In genomic region chr22:50309601-50309991, GRCh38 we compare ENCODE assay signal across 9 cellular contexts. TPM values are rescaled to one million over a fixed set of nuclear protein-coding genes. Genes with fewer than 3 reads are reported as not detected.
DNase-seq lines count a peak whose midpoint lies in the region; ATAC-seq and TF ChIP-seq lines count a peak whose summit lies in the region.
"Had no signal": no experiment of that assay in that cellular context is flagged by ENCODE, and none has a peak within 500 bp of the region (broad histone marks: within the 10 kb centered on the region; RNA-seq: fewer than 3 reads in every experiment).

No MANE protein-coding gene starts in this region.

- H3K4me3 ChIP-seq in BLaER1 treated with 17β-estradiol and CSF1 and Interleukin-3, amounts not matched to agents 10 nM and 100 nM, result peak overlapping the region in 8 of 10 experiments; percentile 33 to 66 (median 50); a peak in 11 of 20 replicates
- H3K4me3 ChIP-seq in coronary artery, result no peak overlapping the region
- H3K4me3 ChIP-seq in ovary, result no peak overlapping the region
- H3K4me3 ChIP-seq: MG63 had no signal

- peak overlapping the region; percentile 64 to 80 (median 75); a peak in 20 of 22 replicates for H3K9ac ChIP-seq in BLaER1 treated with 17β-estradiol and CSF1 and Interleukin-3, amounts not matched to agents 10 nM and 100 nM

- no peaks in the 10 kb centered on the region for H3K36me3 ChIP-seq in BLaER1 treated with 17β-estradiol and CSF1 and Interleukin-3, amounts not matched to agents 10 nM and 100 nM
- no peaks in the 10 kb centered on the region for H3K36me3 ChIP-seq in ovary

- intact Hi-C loops in ovary (cut with DNase I), result no loop called here
- intact Hi-C loops in activated CD8-positive, alpha-beta T cell treated with anti-CD3 and anti-CD28 coated beads for 36 hours (cut with micrococcal nuclease), result no loop called here

- H3K4me2 ChIP-seq in BLaER1 treated with 17β-estradiol and CSF1 and Interleukin-3, amounts not matched to agents 10 nM and 100 nM, result peak overlapping the region; percentile 88 to 100 (median 98)

- TF ChIP-seq CTCF in coronary artery (IDR thresholded peaks at IDR 0.05) (no peak), ovary (IDR thresholded peaks at IDR 0.05) (no peak), GM13976 (IDR thresholded peaks at IDR 0.05; ENCODE audit: borderline replicate concordance, control extremely low read depth, extremely low read depth, insufficient read depth, missing control alignments) (no peak)
- TF ChIP-seq CTCF in activated CD8-positive, alpha-beta T cell treated with anti-CD3 and anti-CD28 coated beads for 36 hours (IDR thresholded peaks at IDR 0.05), result no peak

- peaks cover 0 to 51% (median 24%) of the 10 kb centered on the region in 11 experiments; a peak in 18 of 22 replicates for H4K20me1 ChIP-seq in BLaER1 treated with 17β-estradiol and CSF1 and Interleukin-3, amounts not matched to agents 10 nM and 100 nM

- peaks cover 0 to 15% (median 0%) of the 10 kb centered on the region in 11 experiments; a peak in 4 of 22 replicates for H3K27me3 ChIP-seq in BLaER1 treated with 17β-estradiol and CSF1 and Interleukin-3, amounts not matched to agents 10 nM and 100 nM
- no peaks in the 10 kb centered on the region for H3K27me3 ChIP-seq in ovary
- H3K27me3 ChIP-seq: MG63 had no signal

- DNase-seq in coronary artery (ENCODE audit: low spot score), result no peak
- DNase-seq in ovary, result peak in 1 of 5 donors; percentile 34
- DNase-seq in activated CD8-positive, alpha-beta T cell treated with anti-CD3 and anti-CD28 coated beads for 36 hours, result no peak
- no peak for DNase-seq in GM13976 (ENCODE audit: low spot score)
- DNase-seq: activated naive CD4-positive, alpha-beta T cell treated with anti-CD3 and anti-CD28 coated beads, Interleukin-2, amount 10 ng/mL, durations not matched to agents 7 days and 5 days; MG63; T-helper 9 cell had no signal

- no peak for ATAC-seq in GM18909 (IDR thresholded peaks at IDR 0.05; ENCODE audit: poor library complexity, unreplicated experiment)
- ATAC-seq in activated CD8-positive, alpha-beta T cell treated with anti-CD3 and anti-CD28 coated beads for 36 hours, result no peak

- TF ChIP-seq EP300 in ovary (IDR thresholded peaks at IDR 0.05), result no peak

- POLR2A ChIA-PET in activated CD8-positive, alpha-beta T cell treated with anti-CD3 and anti-CD28 coated beads for 36 hours (lab: Charles Lee), result interaction anchor here (0.6 to 1.5 kb wide), 4 partner anchors 13 to 502 kb away, joined by 3 read pairs; partner anchors contain the start of gene DENND6B

- in situ Hi-C loops in GM13976 (cut with MboI; ENCODE audit: low sequenced_read_pairs, unreplicated experiment), result no loop called here

- no peaks in the 10 kb centered on the region for H3K9me3 ChIP-seq in BLaER1 treated with 17β-estradiol and CSF1 and Interleukin-3, amounts not matched to agents 10 nM and 100 nM (replicated peaks in 1 of 11)
- no peaks in the 10 kb centered on the region for H3K9me3 ChIP-seq in ovary
- H3K9me3 ChIP-seq: MG63 had no signal

- peaks cover 13% of the 10 kb centered on the region for H3K4me1 Mint-ChIP-seq in activated CD8-positive, alpha-beta T cell treated with anti-CD3 and anti-CD28 coated beads for 36 hours (ENCODE audit: low read depth)

- no peaks in the 10 kb centered on the region for H3K36me3 Mint-ChIP-seq in activated CD8-positive, alpha-beta T cell treated with anti-CD3 and anti-CD28 coated beads for 36 hours (ENCODE audit: low read depth)
- H3K36me3 Mint-ChIP-seq: activated naive CD4-positive, alpha-beta T cell treated with anti-CD3 and anti-CD28 coated beads, Interleukin-2, amount 10 ng/mL, durations not matched to agents 7 days and 5 days had no signal

- CTCF ChIA-PET in activated CD8-positive, alpha-beta T cell treated with anti-CD3 and anti-CD28 coated beads for 36 hours (lab: Charles Lee), result interaction anchor here (1.2 to 1.4 kb wide), 2 partner anchors 17 to 18 kb away, joined by 3 to 4 read pairs; no protein-coding TSS in a partner anchor

- no peak overlapping the region for H3K27ac Mint-ChIP-seq in activated CD8-positive, alpha-beta T cell treated with anti-CD3 and anti-CD28 coated beads for 36 hours
- H3K27ac Mint-ChIP-seq: activated naive CD4-positive, alpha-beta T cell treated with anti-CD3 and anti-CD28 coated beads, Interleukin-2, amount 10 ng/mL, durations not matched to agents 7 days and 5 days had no signal

- peaks cover 10% of the 10 kb centered on the region for H3K27me3 Mint-ChIP-seq in activated CD8-positive, alpha-beta T cell treated with anti-CD3 and anti-CD28 coated beads for 36 hours

- peak overlapping the region; percentile 38 to 89 (median 84); a peak in 21 of 22 replicates for H3K27ac ChIP-seq in BLaER1 treated with 17β-estradiol and CSF1 and Interleukin-3, amounts not matched to agents 10 nM and 100 nM
- peak overlapping the region; percentile 75 to 98 for H3K27ac ChIP-seq in coronary artery
- H3K27ac ChIP-seq in ovary, result peak overlapping the region; percentile 57 to 70

- no peak overlapping the region for H3K4me3 Mint-ChIP-seq in activated CD8-positive, alpha-beta T cell treated with anti-CD3 and anti-CD28 coated beads for 36 hours
- H3K4me3 Mint-ChIP-seq: activated naive CD4-positive, alpha-beta T cell treated with anti-CD3 and anti-CD28 coated beads, Interleukin-2, amount 10 ng/mL, durations not matched to agents 7 days and 5 days had no signal

- 70 to 80% (median 78%) methylated on average over 7 of the region's 7 CpGs for WGBS in ovary, 3 donors

- H3K4me1 ChIP-seq in BLaER1 treated with 17β-estradiol and CSF1 and Interleukin-3, amounts not matched to agents 10 nM and 100 nM, result peaks cover 68 to 86% (median 82%) of the 10 kb centered on the region in 10 experiments
- H3K4me1 ChIP-seq in ovary (ENCODE audit: insufficient read depth), result peaks cover 18% of the 10 kb centered on the region

- TF ChIP-seq POLR2A in ovary (IDR thresholded peaks at IDR 0.05), result no peak

- H3K9me3 Mint-ChIP-seq in activated CD8-positive, alpha-beta T cell treated with anti-CD3 and anti-CD28 coated beads for 36 hours, result no peaks in the 10 kb centered on the region
- H3K9me3 Mint-ChIP-seq: activated naive CD4-positive, alpha-beta T cell treated with anti-CD3 and anti-CD28 coated beads, Interleukin-2, amount 10 ng/mL, durations not matched to agents 7 days and 5 days had no signal

RNA-seq across cellular contexts. Expression of gene PLXNB2, which starts 2.1 kb away (rescaled TPM):
- 100 to 1,000 TPM; 121 to 274 (median 229) TPM for total RNA-seq in ovary
- 100 to 1,000 TPM in 1 of 2 donors, 10 to 100 TPM in 1; 26.5 to 135 TPM for polyA plus RNA-seq in ovary
- total RNA-seq in activated CD8-positive, alpha-beta T cell treated with anti-CD3 and anti-CD28 coated beads for 36 hours, result 10 to 100 TPM; 22.1 to 26.4 TPM

RNA-seq across cellular contexts. Expression of gene DENND6B, which starts 17.2 kb away (rescaled TPM):
- 10 to 100 TPM in 2 of 7 donors, 1 to 10 TPM in 5; 2.6 to 17.3 (median 7.4) TPM for total RNA-seq in ovary
- polyA plus RNA-seq in ovary, result 1 to 10 TPM in 1 of 2 donors, under 1 TPM in 1; 0.38 to 5.6 TPM
- total RNA-seq in activated CD8-positive, alpha-beta T cell treated with anti-CD3 and anti-CD28 coated beads for 36 hours, result 1 to 10 TPM; 4.6 to 5.3 TPM

RNA-seq across cellular contexts. Expression of gene PPP6R2, which starts 33.5 kb away (rescaled TPM):
- 10 to 100 TPM; 30.1 to 52.9 (median 37.8) TPM for total RNA-seq in ovary
- polyA plus RNA-seq in ovary, result 10 to 100 TPM in 1 of 2 donors, 1 to 10 TPM in 1; 8.2 to 33.4 TPM
- 10 to 100 TPM; 44.2 to 44.3 TPM for total RNA-seq in activated CD8-positive, alpha-beta T cell treated with anti-CD3 and anti-CD28 coated beads for 36 hours

RNA-seq across cellular contexts. Expression of gene MAPK11, which starts 39.4 kb away (rescaled TPM):
- total RNA-seq in ovary, result 10 to 100 TPM in 4 of 7 donors, 1 to 10 TPM in 3; 2.0 to 31.6 (median 12.0) TPM
- 10 to 100 TPM in 1 of 2 donors, under 1 TPM in 1; 0.92 to 13.0 TPM for polyA plus RNA-seq in ovary
- 1 to 10 TPM; 5.9 to 6.2 TPM for total RNA-seq in activated CD8-positive, alpha-beta T cell treated with anti-CD3 and anti-CD28 coated beads for 36 hours

RNA-seq across cellular contexts. Expression of gene MAPK12, which starts 48.1 kb away (rescaled TPM):
- total RNA-seq in ovary, result 10 to 100 TPM in 6 of 7 donors, 1 to 10 TPM in 1; 7.9 to 35.3 (median 23.3) TPM
- polyA plus RNA-seq in ovary, result 10 to 100 TPM in 1 of 2 donors, under 1 TPM in 1; 0.87 to 26.5 TPM
- 1 to 10 TPM; 7.9 to 9.2 TPM for total RNA-seq in activated CD8-positive, alpha-beta T cell treated with anti-CD3 and anti-CD28 coated beads for 36 hours

Comparison
In these comparisons a context has a peak if more than half of its experiments do, and no peak if none do; other contexts are left out.
1. H3K4me3 ChIP-seq: peak in BLaER1 treated with 17β-estradiol and CSF1 and Interleukin-3, amounts not matched to agents 10 nM and 100 nM (8 of 10); none in coronary artery (single experiment) and ovary (single experiment).
2. RNA of gene PLXNB2, which starts 2.1 kb away (total RNA-seq): 121 to 274 TPM in ovary; 22.1 to 26.4 TPM in activated CD8-positive, alpha-beta T cell treated with anti-CD3 and anti-CD28 coated beads for 36 hours; every median in the first group is over 4 times any median in the second.
3. Peak in every context shown above with its lines, with median percentiles within 50 percentile points of each other: H3K27ac ChIP-seq.